In genomic region chr10:122386514-122386913, GRCh38 we compare ENCODE assay signal across 22 cellular contexts. TPM values are rescaled to one million over a fixed set of nuclear protein-coding genes. Genes with fewer than 3 reads are reported as not detected.
DNase-seq lines count a peak whose midpoint lies in the region; ATAC-seq and TF ChIP-seq lines count a peak whose summit lies in the region.
"Had no signal": no experiment of that assay in that cellular context is flagged by ENCODE, and none has a peak within 500 bp of the region (broad histone marks: within the 10 kb centered on the region; RNA-seq: fewer than 3 reads in every experiment).

No MANE protein-coding gene starts in this region.

- no peak overlapping the region for H3K27ac ChIP-seq in HEK293 (ENCODE audit: extremely low read depth, low read depth, low read length)
- H3K27ac ChIP-seq: C4-2B, HL-60, Peyer's patch, SK-N-MC had no signal

- H3K4me3 ChIP-seq in HEK293 (ENCODE audit: low read depth, low read length), result no peak overlapping the region
- H3K4me3 ChIP-seq: Peyer's patch, SK-N-MC had no signal

- H3K27me3 Mint-ChIP-seq in central memory CD8-positive, alpha-beta T cell, result no peaks in the 10 kb centered on the region
- no peaks in the 10 kb centered on the region for H3K27me3 Mint-ChIP-seq in glutamatergic neuron (ENCODE audit: unreplicated experiment)
- H3K27me3 Mint-ChIP-seq: B cell; CD8-positive, alpha-beta memory T cell had no signal

- H3K27ac Mint-ChIP-seq in central memory CD8-positive, alpha-beta T cell (ENCODE audit: low read depth), result peak overlapping the region; percentile 53
- H3K27ac Mint-ChIP-seq in glutamatergic neuron (ENCODE audit: unreplicated experiment), result no peak overlapping the region
- H3K27ac Mint-ChIP-seq: B cell had no signal

- peaks cover 0 to 3% of the 10 kb centered on the region in 2 experiments; a peak in 2 of 3 replicates for H3K36me3 ChIP-seq in HEK293 (ENCODE audit: control insufficient read depth in 2 of 2, insufficient read depth in 1 of 2, low read length in 2 of 2)
- H3K36me3 ChIP-seq: Peyer's patch had no signal

- peaks cover 5% of the 10 kb centered on the region for H3K36me3 Mint-ChIP-seq in central memory CD8-positive, alpha-beta T cell (ENCODE audit: insufficient read depth)
- no peaks in the 10 kb centered on the region for H3K36me3 Mint-ChIP-seq in glutamatergic neuron (ENCODE audit: unreplicated experiment)

- no peaks in the 10 kb centered on the region for H3K4me1 ChIP-seq in HEK293 (ENCODE audit: control insufficient read depth, insufficient read depth, low read length)

- no peak overlapping the region for H3K4me3 Mint-ChIP-seq in central memory CD8-positive, alpha-beta T cell
- no peak overlapping the region for H3K4me3 Mint-ChIP-seq in glutamatergic neuron (ENCODE audit: unreplicated experiment)
- H3K4me3 Mint-ChIP-seq: B cell had no signal

- DNase-seq in central memory CD8-positive, alpha-beta T cell (ENCODE audit: low spot score in 2 of 2), result no peak
- DNase-seq in left lobe of liver (ENCODE audit: low spot score) (no peak), renal cortical epithelial cell (ENCODE audit: low read depth) (peak; percentile 71), superior temporal gyrus (ENCODE audit: extremely low spot score) (no peak), glutamatergic neuron (no peak)
- DNase-seq: CD8-positive, alpha-beta memory T cell; DMS 273 treated with DMSO at 0.1 percent for 48 hours; DMS79; NCI-H1092; NCI-H1417 treated with DMSO at 0.1 percent for 48 hours; NCI-H1694 treated with DMSO at 0.1 percent for 48 hours; NCI-H2081; NCI-H2227 treated with DMSO at 0.1 percent for 48 hours; NCI-H526 treated with DMSO at 0.1 percent for 48 hours; Peyer's patch; SIG-M5 had no signal

- H3K9me3 ChIP-seq in HEK293 (ENCODE audit: control insufficient read depth, insufficient read depth, low read depth, low read length), result no peaks in the 10 kb centered on the region
- H3K9me3 ChIP-seq: Peyer's patch had no signal

- no peaks in the 10 kb centered on the region for H3K9me3 Mint-ChIP-seq in central memory CD8-positive, alpha-beta T cell
- H3K9me3 Mint-ChIP-seq in glutamatergic neuron (ENCODE audit: unreplicated experiment), result no peaks in the 10 kb centered on the region
- H3K9me3 Mint-ChIP-seq: CD8-positive, alpha-beta memory T cell had no signal

- CTCF ChIA-PET in HEK293 (lab: Yijun Ruan, JAX), result interaction anchor here (0.5 to 1.1 kb wide), 3 partner anchors 27 to 1110 kb away, joined by 3 read pairs; no protein-coding TSS in a partner anchor

- POLR2A ChIA-PET in HEK293 (lab: Yijun Ruan, JAX), result interaction anchor here (1.0 kb wide), 1 partner anchor 12 kb away, joined by 3 read pairs; the partner anchor contains the start of gene PLEKHA1

- ATAC-seq in central memory CD8-positive, alpha-beta T cell (replicated peaks; ENCODE audit: extremely low read depth, poor library complexity, severe bottlenecking), result no peak
- peak; percentile 55 for ATAC-seq in left lobe of liver
- no peak for ATAC-seq in GM21786 (IDR thresholded peaks at IDR 0.05; ENCODE audit: unreplicated experiment)

- peaks cover 65% of the 10 kb centered on the region for H3K4me1 Mint-ChIP-seq in central memory CD8-positive, alpha-beta T cell
- H3K4me1 Mint-ChIP-seq in glutamatergic neuron (ENCODE audit: low read depth, unreplicated experiment), result peaks cover 2% of the 10 kb centered on the region

- TF ChIP-seq CTCF in HEK293 (tag by site-specific recombination; IDR thresholded peaks at IDR 0.05) (no peak), glutamatergic neuron (IDR thresholded peaks at IDR 0.05; ENCODE audit: partially characterized antibody, unreplicated experiment) (no peak)

TF ChIP-seq in HEK293, 187 proteins besides CTCF, POLR2A, EP300 and RAD21:
- no peak for TF ChIP-seq ZNF645 (tag by site-specific recombination; IDR thresholded peaks at IDR 0.05)
- 0 out of 2 replicates have a peak, but pooled peaks have one; percentile 41 for TF ChIP-seq ZNF677 (tag by site-specific recombination; IDR thresholded peaks at IDR 0.05)

RNA-seq across cellular contexts. Expression of gene PLEKHA1, which starts 12.0 kb away (rescaled TPM):
- 21.1 TPM for total RNA-seq in left lobe of liver
- total RNA-seq in renal cortical epithelial cell, result 58.0 and 102 TPM in 2 replicates
- total RNA-seq in glutamatergic neuron (ENCODE audit: unreplicated experiment), result 31.4 TPM
